ENCODE assay signal across 15 cellular contexts in the genomic region with DNA sequence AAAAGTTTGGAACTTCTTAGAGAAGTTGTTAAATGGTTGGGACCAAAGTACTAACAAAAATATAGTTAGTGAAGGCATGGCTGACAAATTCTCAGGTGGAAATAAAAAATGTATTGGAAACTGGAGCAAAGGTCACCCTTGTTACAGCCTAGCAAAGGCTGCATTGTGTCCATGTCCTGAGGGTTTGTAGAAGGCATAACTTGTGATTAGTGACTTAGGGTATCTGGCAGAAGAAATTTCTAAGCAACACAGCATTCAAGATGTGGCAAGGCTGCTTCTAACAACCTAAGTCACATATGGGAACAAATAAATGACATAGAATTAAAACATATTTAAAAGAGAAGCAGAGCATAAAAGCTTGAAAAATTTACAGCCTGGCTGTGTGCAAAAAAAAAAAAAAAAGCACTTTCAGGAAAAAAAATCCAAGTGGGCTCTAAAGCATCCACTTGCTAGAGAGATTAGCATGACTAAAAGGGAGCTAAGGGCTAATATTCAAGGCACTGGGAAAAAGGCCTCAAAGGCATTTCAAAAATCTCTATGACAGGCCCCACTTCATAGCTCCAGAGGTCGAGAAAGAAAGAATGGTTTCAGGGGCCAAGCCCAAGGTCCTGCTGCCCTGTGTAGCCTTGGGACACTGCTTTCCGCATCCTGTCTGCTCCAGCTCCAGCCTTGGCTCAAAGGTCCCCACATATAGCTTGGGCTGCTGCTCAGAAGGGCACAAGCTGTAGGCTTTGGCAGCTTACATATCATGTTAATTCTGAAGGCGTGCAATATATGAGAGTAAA.
DNase-seq lines count a peak whose midpoint lies in the region; TF ChIP-seq lines count a peak whose summit lies in the region.
"Had no signal": no experiment of that assay in that cellular context is flagged by ENCODE, and none has a peak within 500 bp of the region (broad histone marks: within the 10 kb centered on the region; RNA-seq: fewer than 3 reads in every experiment).

No MANE protein-coding gene starts in this region.

- H3K36me3 ChIP-seq in NT2/D1 (ENCODE audit: insufficient read depth, insufficient read length, low read length) (no peaks in the 10 kb centered on the region), hepatocyte (replicated peaks; ENCODE audit: insufficient read depth, low read depth) (no peaks in the 10 kb centered on the region), mesodermal cell (ENCODE audit: control insufficient read depth, insufficient read depth, low read length) (no peaks in the 10 kb centered on the region), uterus (no peaks in the 10 kb centered on the region)

- intact Hi-C loops in uterus (cut with DNase I; ENCODE audit: low total_unique reads): no loop called here

- no peaks in the 10 kb centered on the region for H3K9me2 ChIP-seq in hepatocyte (replicated peaks; ENCODE audit: insufficient read depth)

- no peak overlapping the region for H3K4me3 ChIP-seq in NT2/D1 (ENCODE audit: insufficient read length, low read depth)
- H3K4me3 ChIP-seq in hepatocyte: no peak overlapping the region
- no peak overlapping the region for H3K4me3 ChIP-seq in mesodermal cell (ENCODE audit: extremely low read depth, insufficient read depth, low read length, poor library complexity, severe bottlenecking)
- no peak overlapping the region for H3K4me3 ChIP-seq in uterus
- H3K4me3 ChIP-seq: SK-N-MC had no signal

- H3K9me3 ChIP-seq in NT2/D1 (ENCODE audit: insufficient read depth, low read length): no peaks in the 10 kb centered on the region
- H3K9me3 ChIP-seq in hepatocyte (ENCODE audit: low read depth): no peaks in the 10 kb centered on the region
- no peaks in the 10 kb centered on the region for H3K9me3 ChIP-seq in mesodermal cell (ENCODE audit: control insufficient read depth, low read length)
- no peaks in the 10 kb centered on the region for H3K9me3 ChIP-seq in uterus

- TF ChIP-seq POLR2A in uterus (IDR thresholded peaks at IDR 0.05): no peak

- WGBS in hepatocyte (ENCODE audit: low lambda C conversion rate, missing lambda C conversion rate): 74% methylated on average over 3 of the region's 3 CpGs
- 45 to 68% methylated on average over 2 of the region's 3 CpGs for WGBS in mesodermal cell (ENCODE audit: insufficient coverage in 2 of 2), 2 experiments

- H3K27ac ChIP-seq in hepatocyte (no peak overlapping the region), mesodermal cell (ENCODE audit: low read depth, low read length, severe bottlenecking) (peak overlapping the region; percentile 68), uterus (no peak overlapping the region)
- H3K27ac ChIP-seq: KMS-11, SK-N-MC had no signal

- H3K27me3 ChIP-seq in NT2/D1 (ENCODE audit: insufficient read depth, insufficient read length): no peaks in the 10 kb centered on the region
- no peaks in the 10 kb centered on the region for H3K27me3 ChIP-seq in hepatocyte
- no peaks in the 10 kb centered on the region for H3K27me3 ChIP-seq in uterus

- H3K4me2 ChIP-seq in hepatocyte: no peak overlapping the region
- H3K4me2 ChIP-seq: KMS-11 had no signal

- DNase-seq in NT2/D1 (ENCODE audit: low read depth, low spot score) (peak; percentile 27), hepatocyte (ENCODE audit: low spot score) (no peak), uterus (no peak), HuH-7 (ENCODE audit: low spot score) (no peak), putamen (ENCODE audit: low spot score) (no peak), 8988T (no peak)
- DNase-seq: CD4-positive, alpha-beta T cell; EL; NCI-H1048; NCI-H146; NCI-H2081 treated with DMSO at 0.1 percent for 48 hours; NCI-H510A treated with DMSO at 0.1 percent for 48 hours had no signal

- TF ChIP-seq CTCF in hepatocyte (IDR thresholded peaks at IDR 0.05; ENCODE audit: poor library complexity): no peak
- no peak for TF ChIP-seq CTCF in uterus (IDR thresholded peaks at IDR 0.05)

- H3K4me1 ChIP-seq in NT2/D1 (ENCODE audit: insufficient read depth, insufficient read length) (no peaks in the 10 kb centered on the region), hepatocyte (ENCODE audit: insufficient read depth) (no peaks in the 10 kb centered on the region), mesodermal cell (ENCODE audit: control insufficient read depth, insufficient read depth, low read length, poor library complexity, severe bottlenecking) (peaks cover 7% of the 10 kb centered on the region), uterus (no peaks in the 10 kb centered on the region)

- peak overlapping the region; percentile 14 for H2AFZ ChIP-seq in hepatocyte

- H3K9ac ChIP-seq in NT2/D1 (ENCODE audit: insufficient read length, low read depth): no peak overlapping the region
- H3K9ac ChIP-seq: KMS-11 had no signal

- no peaks in the 10 kb centered on the region for H3K79me2 ChIP-seq in hepatocyte

- no peaks in the 10 kb centered on the region for H4K20me1 ChIP-seq in hepatocyte (ENCODE audit: insufficient read depth, poor library complexity, severe bottlenecking)
